In genomic region chr19:15096223-15096622, GRCh38 we compare ENCODE assay signal across 2 cellular contexts.
TF ChIP-seq lines count a peak whose summit lies in the region.

No MANE protein-coding gene starts in this region.

TF ChIP-seq in HepG2, 621 proteins besides CTCF, POLR2A, EP300 and RAD21:
- TF ChIP-seq ZNF460 (CRISPR knock-in tag; IDR thresholded peaks at IDR 0.05; ENCODE audit: borderline replicate concordance) (peak; percentile 68; the same call in 1 of the 2 replicates), ZNF335 (CRISPR knock-in tag; IDR thresholded peaks at IDR 0.05) (no peak), CEBPG (CRISPR knock-in tag; IDR thresholded peaks at IDR 0.05) (peak; percentile 38; the same call in 1 of the 2 replicates), RBM39 (IDR thresholded peaks at IDR 0.05; ENCODE audit: low read depth, low read length, poor library complexity, severe bottlenecking) (no peak), CENPX (CRISPR knock-in tag; IDR thresholded peaks at IDR 0.05) (no peak), ZNF362 (CRISPR knock-in tag; IDR thresholded peaks at IDR 0.05; ENCODE audit: borderline replicate concordance) (peak; percentile 43; the same call in 1 of the 2 replicates), MEF2D (CRISPR knock-in tag; IDR thresholded peaks at IDR 0.05) (no peak), CEBPB (IDR thresholded peaks at IDR 0.05; ENCODE audit: borderline replicate concordance, low read depth, low read length) (peak; percentile 70), YEATS2 (CRISPR knock-in tag; IDR thresholded peaks at IDR 0.05; ENCODE audit: borderline replicate concordance) (no peak), ZNF543 (CRISPR knock-in tag; IDR thresholded peaks at IDR 0.05) (no peak)

TF ChIP-seq in K562, 482 proteins besides CTCF, POLR2A, EP300 and RAD21:
- TF ChIP-seq KLF13 (tag; IDR thresholded peaks at IDR 0.05; ENCODE audit: borderline replicate concordance, low read depth) (no peak), CEBPB (tag; IDR thresholded peaks at IDR 0.05) (peak; percentile 33; the same call in 1 of the 2 replicates)
- TF ChIP-seq, protein P1, sequence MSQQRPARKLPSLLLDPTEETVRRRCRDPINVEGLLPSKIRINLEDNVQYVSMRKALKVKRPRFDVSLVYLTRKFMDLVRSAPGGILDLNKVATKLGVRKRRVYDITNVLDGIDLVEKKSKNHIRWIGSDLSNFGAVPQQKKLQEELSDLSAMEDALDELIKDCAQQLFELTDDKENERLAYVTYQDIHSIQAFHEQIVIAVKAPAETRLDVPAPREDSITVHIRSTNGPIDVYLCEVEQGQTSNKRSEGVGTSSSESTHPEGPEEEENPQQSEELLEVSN (IDR thresholded peaks at IDR 0.05; ENCODE audit: borderline replicate concordance in 1 of 2, extremely low read depth in 1 of 2, insufficient read depth in 1 of 2, insufficient read length in 1 of 2, low read depth in 1 of 2, low read length in 1 of 2, poor library complexity in 1 of 2, severe bottlenecking in 1 of 2), result no peak
